Comparison of ENCODE assay signal across 14 cellular contexts in genomic region chr4:7324651-7325121, GRCh38.
DNase-seq lines count a peak whose midpoint lies in the region; ATAC-seq and TF ChIP-seq lines count a peak whose summit lies in the region.
"Had no signal": no experiment of that assay in that cellular context is flagged by ENCODE, and none has a peak within 500 bp of the region (broad histone marks: within the 10 kb centered on the region; RNA-seq: fewer than 3 reads in every experiment).

No MANE protein-coding gene starts in this region.

- H3K36me3 ChIP-seq in heart right ventricle (no peaks in the 10 kb centered on the region), aorta (ENCODE audit: control insufficient read depth in 1 of 2, insufficient read depth in 2 of 2, low read length in 1 of 2) (no peaks in the 10 kb centered on the region)
- H3K36me3 ChIP-seq: left lung had no signal

- H3K27me3 ChIP-seq in heart right ventricle (peaks cover 0 to 4% (median 0%) of the 10 kb centered on the region in 7 donors), layer of hippocampus (ENCODE audit: control insufficient read depth, insufficient read depth, low read length) (no peaks in the 10 kb centered on the region), aorta (ENCODE audit: control insufficient read depth in 1 of 2, insufficient read depth in 2 of 2, low read length in 1 of 2) (no peaks in the 10 kb centered on the region)

- H3K4me3 ChIP-seq in heart right ventricle (no peak overlapping the region), aorta (ENCODE audit: low read length in 2 of 2) (no peak overlapping the region)
- H3K4me3 ChIP-seq: left lung had no signal

- H3K9me3 ChIP-seq in heart right ventricle (peaks cover 0 to 9% (median 2%) of the 10 kb centered on the region in 11 donors), aorta (ENCODE audit: control insufficient read depth, low read length) (peaks cover 1% of the 10 kb centered on the region)

- no peak overlapping the region for H3K27ac ChIP-seq in heart right ventricle
- H3K27ac ChIP-seq in layer of hippocampus (ENCODE audit: low read depth, low read length): peak overlapping the region; percentile 62
- H3K27ac ChIP-seq in aorta (ENCODE audit: low read depth in 1 of 2, low read length in 2 of 2): no peak overlapping the region
- H3K27ac ChIP-seq: C4-2B, left lung had no signal

- intact Hi-C loops in Right ventricle myocardium superior (cut with DNase I) (no loop called here), heart right ventricle (cut with DNase I) (loop anchor here in 1 of 10 donors (10.0 kb wide), 1 partner anchor 400 kb away; no protein-coding TSS in a partner anchor), aorta (cut with DNase I) (no loop called here)

- no peak for ATAC-seq in Right ventricle myocardium superior (ENCODE audit: poor library complexity)
- no peak for ATAC-seq in heart right ventricle
- ATAC-seq in aorta (ENCODE audit: low FRiP score): no peak
- no peak for ATAC-seq in HG03196 (IDR thresholded peaks at IDR 0.05; ENCODE audit: unreplicated experiment)
- ATAC-seq in HG03521 (IDR thresholded peaks at IDR 0.05; ENCODE audit: unreplicated experiment): no peak
- ATAC-seq: left lung; stimulated activated naive B cell treated with anti-CD40 and anti-IgM and Interleukin-4, amounts not matched to agents 10 μg/mL and 1 μg/mL and 100 μg/mL, for 72 hours had no signal

- DNase-seq in Right ventricle myocardium superior: peak; percentile 30
- DNase-seq in heart right ventricle: no peak
- peak; percentile 35 for DNase-seq in NCI-H2227 treated with DMSO at 0.1 percent for 48 hours (lab: John Stamatoyannopoulos, UW)
- DNase-seq in aorta: peak; percentile 21 to 51
- no peak for DNase-seq in NCI-H2029 (lab: John Stamatoyannopoulos, UW)
- DNase-seq: NCI-H1930; occipital lobe; stimulated activated CD4-positive, alpha-beta T cell treated with anti-CD3 and anti-CD28 coated beads, Interleukin-12 subunit alpha, Interleukin-12 subunit beta, amount 100 ng/mL, for 4 hours; stimulated activated naive B cell treated with anti-CD40 and anti-IgM and Interleukin-4, amounts not matched to agents 10 μg/mL and 1 μg/mL and 100 μg/mL, for 72 hours had no signal

- no peak for TF ChIP-seq CTCF in heart right ventricle (IDR thresholded peaks at IDR 0.05)

- H3K4me1 ChIP-seq in heart right ventricle (peaks cover 0 to 10% (median 0%) of the 10 kb centered on the region in 9 donors), aorta (ENCODE audit: control insufficient read depth in 1 of 2, insufficient read depth in 2 of 2, low read length in 2 of 2) (no peaks in the 10 kb centered on the region)

- WGBS in heart right ventricle, 2 donors: 64 to 72% methylated on average over 13 of the region's 13 CpGs
- 81 to 84% methylated on average over 13 of the region's 13 CpGs for WGBS in aorta, 2 donors

Comparison
In these comparisons a context has a peak if more than half of its experiments do, and no peak if none do; other contexts are left out.
1. DNase-seq: peak in Right ventricle myocardium superior (single experiment), NCI-H2227 treated with DMSO at 0.1 percent for 48 hours (single experiment) and aorta (2 of 2); none in heart right ventricle (0 of 2) and NCI-H2029 (single experiment).